15 cellular contexts compared by ENCODE assay signal in genomic region chr10:73853196-73853595, GRCh38.
"Had no signal": no experiment of that assay in that cellular context is flagged by ENCODE, and none has a peak within 500 bp of the region (broad histone marks: within the 10 kb centered on the region; RNA-seq: fewer than 3 reads in every experiment).

No MANE protein-coding gene starts in this region.

- H2AFZ ChIP-seq: parathyroid adenoma had no signal

- H3K27me3 ChIP-seq: upper lobe of right lung had no signal

- H3K27ac Mint-ChIP-seq: activated T-helper 1 cell treated with anti-CD3 and anti-CD28 coated beads, Interleukin-12 subunit alpha, Interleukin-12 subunit beta, Interleukin-2, Interleukin-4 antibody, amounts not matched to agents 30 ng/mL and 10 ng/mL and 1 ng/mL, durations not matched to agents 14 hours and 24 hours and 36 hours had no signal

- H3K4me3 Mint-ChIP-seq: activated T-helper 1 cell treated with anti-CD3 and anti-CD28 coated beads, Interleukin-12 subunit alpha, Interleukin-12 subunit beta, Interleukin-2, Interleukin-4 antibody, amounts not matched to agents 30 ng/mL and 10 ng/mL and 1 ng/mL, durations not matched to agents 14 hours and 24 hours and 36 hours had no signal

- H3K9ac ChIP-seq: parathyroid adenoma had no signal

- DNase-seq: activated naive CD4-positive, alpha-beta T cell treated with Interleukin-2 at 50 U/mL for 16 hours; aorta; foreskin fibroblast; glutamatergic neuron; kidney glomerular epithelial cell; mesendoderm; stimulated activated CD4-positive, alpha-beta T cell treated with anti-CD3 and anti-CD28 coated beads, Interleukin-12 subunit alpha, Interleukin-12 subunit beta, amount 100 ng/mL, for 4 hours; stimulated activated CD4-positive, alpha-beta T cell treated with anti-CD3 and anti-CD28 coated beads, Interleukin-2, amount 100 ng/mL, for 24 hours; T-helper 9 cell; upper lobe of right lung had no signal

- FAIRE-seq: colon had no signal

- H3K4me1 ChIP-seq: parathyroid adenoma had no signal

- H3K27ac ChIP-seq: parathyroid adenoma, SK-N-MC, upper lobe of right lung had no signal

- H3K9me3 ChIP-seq: upper lobe of right lung had no signal

- ATAC-seq: activated CD4-positive, CD25-positive, alpha-beta regulatory T cell treated with anti-CD3 and anti-CD28 coated beads, Interleukin-2, amount 50 U/mL, for 24 hours; upper lobe of right lung had no signal

- H3K4me3 ChIP-seq: SK-N-MC, upper lobe of right lung had no signal
